ENCODE assay signal across 23 cellular contexts in genomic region chr2:464562-465309, GRCh38.
DNase-seq lines count a peak whose midpoint lies in the region; ATAC-seq and TF ChIP-seq lines count a peak whose summit lies in the region.
"Had no signal": no experiment of that assay in that cellular context is flagged by ENCODE, and none has a peak within 500 bp of the region (broad histone marks: within the 10 kb centered on the region; RNA-seq: fewer than 3 reads in every experiment).

No MANE protein-coding gene starts in this region.

- peak overlapping the region; percentile 81 for H3K4me2 ChIP-seq in BLaER1
- H3K4me2 ChIP-seq: neural progenitor cell, smooth muscle cell had no signal

- peak; percentile 42 for DNase-seq in ecto neural progenitor cell (ENCODE audit: low spot score)
- DNase-seq in T1000 (lab: John Stamatoyannopoulos, UW), result no peak
- DNase-seq in left lung, result no peak
- DNase-seq in cardiac septum (ENCODE audit: low spot score), result no peak
- no peak for DNase-seq in CD1c-positive myeloid dendritic cell (ENCODE audit: extremely low spot score)
- DNase-seq: activated CD4-positive, CD25-positive, alpha-beta regulatory T cell treated with anti-CD3 and anti-CD28 coated beads, Interleukin-2, amount 50 U/mL, for 72 hours; activated naive CD8-positive, alpha-beta T cell treated with anti-CD3 and anti-CD28 coated beads for 36 hours; DMS79; heart left ventricle; mucosa of descending colon; NCI-H1436 treated with DMSO at 0.1 percent for 48 hours; NCI-H748 treated with DMSO at 0.1 percent for 48 hours; PC-3; psoas muscle; stimulated activated CD4-positive, alpha-beta T cell treated with anti-CD3 and anti-CD28 coated beads, Interleukin-4, amount 100 ng/mL, for 1 hour had no signal

- peak overlapping the region; percentile 2; the same call in 1 of the 2 replicates for H3K4me3 ChIP-seq in BLaER1
- no peak overlapping the region for H3K4me3 ChIP-seq in left lung
- H3K4me3 ChIP-seq: heart left ventricle, mucosa of descending colon, neural progenitor cell, psoas muscle, SJSA1, smooth muscle cell had no signal

- TF ChIP-seq CTCF in left lung (IDR thresholded peaks at IDR 0.05), result no peak

- ATAC-seq in GM18909 (IDR thresholded peaks at IDR 0.05; ENCODE audit: poor library complexity, unreplicated experiment) (peak; percentile 60), HG03342 (IDR thresholded peaks at IDR 0.05; ENCODE audit: unreplicated experiment) (peak; percentile 52), left lung (no peak)
- ATAC-seq: CD8-positive, alpha-beta T cell; heart left ventricle; left lobe of liver; mucosa of descending colon; PC-3; psoas muscle had no signal

- H3K27me3 ChIP-seq in BLaER1 (peaks cover 29% of the 10 kb centered on the region), left lung (peaks cover 15 to 52% of the 10 kb centered on the region in 2 donors)

- H3K27ac ChIP-seq in BLaER1 (peak overlapping the region; percentile 47), left lung (no peak overlapping the region)
- H3K27ac ChIP-seq: heart left ventricle, neural progenitor cell, psoas muscle, SJSA1 had no signal

- no peaks in the 10 kb centered on the region for H4K20me1 ChIP-seq in BLaER1

- no peak overlapping the region for H3K9ac ChIP-seq in BLaER1
- H3K9ac ChIP-seq: neural progenitor cell had no signal

- peaks cover 26% of the 10 kb centered on the region for H3K9me3 ChIP-seq in BLaER1
- H3K9me3 ChIP-seq in left lung, result no peaks in the 10 kb centered on the region
- H3K9me3 ChIP-seq: heart left ventricle, mucosa of descending colon, psoas muscle, SJSA1 had no signal

- intact Hi-C loops in left lung (cut with DNase I), result no loop called here
- intact Hi-C loops in cardiac septum (cut with DNase I), result no loop called here

- H3K4me1 ChIP-seq in BLaER1 (peaks cover 58% of the 10 kb centered on the region), left lung (peaks cover 0 to 2% of the 10 kb centered on the region in 2 donors)
- H3K4me1 ChIP-seq: psoas muscle, SJSA1 had no signal

- H3K36me3 ChIP-seq in BLaER1 (peaks cover 5% of the 10 kb centered on the region; the same call in 1 of the 2 replicates), left lung (no peaks in the 10 kb centered on the region)
- H3K36me3 ChIP-seq: heart left ventricle, neural progenitor cell, SJSA1 had no signal
